In genomic region chr12:47209014-47209413, GRCh38 we compare ENCODE assay signal across 1 cellular context.
TF ChIP-seq lines count a peak whose summit lies in the region.

No MANE protein-coding gene starts in this region.

TF ChIP-seq in WTC11, 78 proteins besides CTCF, POLR2A, EP300 and RAD21 (continued from another document):
- TF ChIP-seq FOXP4 (CRISPR knock-in tag; IDR thresholded peaks at IDR 0.05) (no peak), ZNF396 (CRISPR knock-in tag; IDR thresholded peaks at IDR 0.05; ENCODE audit: borderline replicate concordance) (no peak), SOX15 (CRISPR knock-in tag; IDR thresholded peaks at IDR 0.05) (no peak)
